Comparison of ENCODE assay signal across 8 cellular contexts in the genomic region with DNA sequence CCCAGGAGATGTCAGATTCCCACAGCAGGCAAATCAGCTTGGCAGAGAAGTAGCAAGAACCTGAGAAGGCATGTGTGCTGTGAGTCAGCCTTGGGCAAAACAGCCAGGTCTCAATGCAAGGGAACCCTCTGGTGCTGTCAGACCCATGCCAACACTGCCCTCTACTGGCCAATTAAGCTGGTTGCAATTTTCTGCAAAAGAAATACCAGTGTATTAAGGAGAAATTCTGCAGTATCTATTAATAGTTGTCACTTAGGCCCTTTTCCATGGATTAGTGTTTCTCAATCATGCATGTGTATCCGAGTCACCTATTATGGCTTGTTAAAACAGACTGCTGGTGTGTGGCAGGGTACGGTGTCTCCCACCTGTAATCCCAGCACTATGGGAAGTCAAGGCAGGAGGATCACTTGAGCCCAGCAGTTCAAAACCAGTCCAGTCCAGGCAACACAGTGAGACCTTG. TPM values are rescaled to one million over a fixed set of nuclear protein-coding genes. Genes with fewer than 3 reads are reported as not detected.
DNase-seq lines count a peak whose midpoint lies in the region; ATAC-seq and TF ChIP-seq lines count a peak whose summit lies in the region.

No MANE protein-coding gene starts in this region.

- no peak overlapping the region for H3K4me3 Mint-ChIP-seq in activated naive CD8-positive, alpha-beta T cell treated with anti-CD3 and anti-CD28 coated beads, Interleukin-2, amount 50 U/mL, for 24 hours

- no peaks in the 10 kb centered on the region for H3K27me3 Mint-ChIP-seq in activated naive CD8-positive, alpha-beta T cell treated with anti-CD3 and anti-CD28 coated beads, Interleukin-2, amount 50 U/mL, for 24 hours

- peak; percentile 90 for DNase-seq in A172 (ENCODE audit: low spot score)
- DNase-seq in NCI-H1105 (lab: John Stamatoyannopoulos, UW) = peak; percentile 37
- DNase-seq in SW480 (ENCODE audit: low spot score) = peak; percentile 86
- DNase-seq in activated naive CD8-positive, alpha-beta T cell treated with anti-CD3 and anti-CD28 coated beads, Interleukin-2, amount 50 U/mL, for 24 hours = peak; percentile 63
- DNase-seq in cardiac septum (ENCODE audit: low spot score) = peak; percentile 78
- peak; percentile 78 to 88 for DNase-seq in psoas muscle
- DNase-seq in vagina (ENCODE audit: extremely low spot score in 2 of 2) = peak in 1 of 2 donors; percentile 88

- ATAC-seq in GM18498 (IDR thresholded peaks at IDR 0.05; ENCODE audit: unreplicated experiment) (peak; percentile 63), psoas muscle (peak; percentile 97 to 99 (median 98))
- ATAC-seq in activated naive CD8-positive, alpha-beta T cell treated with anti-CD3 and anti-CD28 coated beads, Interleukin-2, amount 50 U/mL, for 24 hours = peak; percentile 98

- H3K9me3 ChIP-seq in psoas muscle (no peaks in the 10 kb centered on the region), vagina (no peaks in the 10 kb centered on the region)

- H3K36me3 ChIP-seq in psoas muscle (ENCODE audit: insufficient read depth in 1 of 2, low read depth in 1 of 2) = peaks cover 2 to 62% of the 10 kb centered on the region in 2 donors
- no peaks in the 10 kb centered on the region for H3K36me3 ChIP-seq in vagina

- 11 to 20% (median 20%) methylated on average over 2 of the region's 2 CpGs for WGBS in psoas muscle, 3 donors

- no peaks in the 10 kb centered on the region for H3K9me3 Mint-ChIP-seq in activated naive CD8-positive, alpha-beta T cell treated with anti-CD3 and anti-CD28 coated beads, Interleukin-2, amount 50 U/mL, for 24 hours

- H3K4me1 ChIP-seq in psoas muscle (peaks cover 44% of the 10 kb centered on the region), vagina (peaks cover 14% of the 10 kb centered on the region)

- H3K27ac Mint-ChIP-seq in activated naive CD8-positive, alpha-beta T cell treated with anti-CD3 and anti-CD28 coated beads, Interleukin-2, amount 50 U/mL, for 24 hours = no peak overlapping the region

- H3K4me1 Mint-ChIP-seq in activated naive CD8-positive, alpha-beta T cell treated with anti-CD3 and anti-CD28 coated beads, Interleukin-2, amount 50 U/mL, for 24 hours = peaks cover 6% of the 10 kb centered on the region

- intact Hi-C loops in cardiac septum (cut with DNase I) (loop anchor here (5.0 kb wide), 2 partner anchors 153 to 162 kb away; no protein-coding TSS in a partner anchor), psoas muscle (cut with DNase I) (loop anchor here (5.0 to 10.0 kb wide), 4 partner anchors 148 to 165 kb away; no protein-coding TSS in a partner anchor), vagina (cut with DNase I) (loop anchor here (5.0 to 10.0 kb wide), 3 partner anchors 145 to 817 kb away; no protein-coding TSS in a partner anchor)

- TF ChIP-seq CTCF in psoas muscle (IDR thresholded peaks at IDR 0.05) (peak; percentile 90), vagina (IDR thresholded peaks at IDR 0.05) (peak; percentile 83 to 93 (median 93))

- H3K36me3 Mint-ChIP-seq in activated naive CD8-positive, alpha-beta T cell treated with anti-CD3 and anti-CD28 coated beads, Interleukin-2, amount 50 U/mL, for 24 hours (ENCODE audit: low read depth) = peaks cover 12% of the 10 kb centered on the region

- H3K27me3 ChIP-seq in psoas muscle (ENCODE audit: insufficient read depth in 3 of 3, low read length in 2 of 3) (no peaks in the 10 kb centered on the region), vagina (no peaks in the 10 kb centered on the region)

- H3K4me3 ChIP-seq in psoas muscle (no peak overlapping the region), vagina (no peak overlapping the region)

- H3K27ac ChIP-seq in psoas muscle = peak overlapping the region; percentile 72
- H3K27ac ChIP-seq in vagina = peak overlapping the region; percentile 18

- TF ChIP-seq POLR2A in vagina (IDR thresholded peaks at IDR 0.05) = no peak

RNA-seq across cellular contexts. Expression of a gene that starts 26.2 kb away (rescaled TPM):
- 66.0 and 87.0 TPM in 2 replicates for total RNA-seq in A172 (2014; rRNA removed; shearing (Covaris generic))
- total RNA-seq in cardiac septum (1,491 TPM), psoas muscle (1,000 to 10,000 TPM in 2 of 4 donors, 100 to 1,000 TPM in 2; 819 to 1,424 (median 998) TPM), vagina (142 TPM)
- 100 to 1,000 TPM in 2 of 3 donors, 10 to 100 TPM in 1; 85.5 to 318 (median 195) TPM for polyA plus RNA-seq in psoas muscle
